In genomic region chr3:60017631-60018030, GRCh38 we compare ENCODE assay signal across 9 cellular contexts.
A peak's percentile ranks its signal among the peaks of the same experiment; 100 is the strongest.
DNase-seq lines count a peak whose midpoint lies in the region; ATAC-seq and TF ChIP-seq lines count a peak whose summit lies in the region.
"Had no signal": no experiment of that assay in that cellular context is flagged by ENCODE, and none has a peak within 500 bp of the region (broad histone marks: within the 10 kb centered on the region; RNA-seq: fewer than 3 reads in every experiment).

No MANE protein-coding gene starts in this region.

- no peak overlapping the region for H2AFZ ChIP-seq in PC-3 (ENCODE audit: low read length)
- no peak overlapping the region for H2AFZ ChIP-seq in OCI-LY7 (ENCODE audit: low read length)

- H3K27ac ChIP-seq in PC-3 (ENCODE audit: low read length) (no peak overlapping the region), OCI-LY7 (ENCODE audit: low read depth, low read length, poor library complexity, severe bottlenecking) (no peak overlapping the region)

- H3K36me3 ChIP-seq in PC-3 (ENCODE audit: low read depth, low read length) (no peaks in the 10 kb centered on the region), OCI-LY7 (ENCODE audit: insufficient read depth, low read length) (no peaks in the 10 kb centered on the region)

- CTCF ChIA-PET in PC-3 (lab: Charles Lee) (no interaction called here), OCI-LY7 (lab: Charles Lee; ENCODE audit: unreplicated experiment) (no interaction called here)
- CTCF ChIA-PET in activated naive CD4-positive, alpha-beta T cell treated with anti-CD3 and anti-CD28 coated beads, Interleukin-2, amount 10 ng/mL, durations not matched to agents 7 days and 5 days (lab: Charles Lee) = no interaction called here

- H3K27me3 ChIP-seq in PC-3 (ENCODE audit: low read length) = no peaks in the 10 kb centered on the region

- no peak overlapping the region for H3K4me2 ChIP-seq in PC-3 (ENCODE audit: low read length)
- H3K4me2 ChIP-seq in OCI-LY7 (ENCODE audit: low read length) = no peak overlapping the region

- ATAC-seq in PC-3 (no peak), HG03280 (IDR thresholded peaks at IDR 0.05; ENCODE audit: unreplicated experiment) (no peak), GM18511 (IDR thresholded peaks at IDR 0.05; ENCODE audit: unreplicated experiment) (no peak)

- H3K9ac ChIP-seq in PC-3 (ENCODE audit: low read length) = no peak overlapping the region

- DNase-seq in GM20000 (ENCODE audit: low spot score) = peak; percentile 2
- DNase-seq in PC-3 = peak; percentile 55
- DNase-seq in activated naive CD4-positive, alpha-beta T cell treated with anti-CD3 and anti-CD28 coated beads, Interleukin-2, amount 10 ng/mL, durations not matched to agents 7 days and 5 days = peak; percentile 71
- peak; percentile 40 to 62 for DNase-seq in stimulated activated CD4-positive, alpha-beta T cell treated with anti-CD3 and anti-CD28 coated beads, Interleukin-2, amount 100 ng/mL, for 24 hours
- no peak for DNase-seq in NCI-H748 treated with DMSO at 0.1 percent for 48 hours (lab: John Stamatoyannopoulos, UW)
- no peak for DNase-seq in OCI-LY7 (ENCODE audit: low spot score)
- DNase-seq: islet precursor cell had no signal

- H3K9me3 Mint-ChIP-seq in activated naive CD4-positive, alpha-beta T cell treated with anti-CD3 and anti-CD28 coated beads, Interleukin-2, amount 10 ng/mL, durations not matched to agents 7 days and 5 days = peaks cover 25% of the 10 kb centered on the region

- H3K9me2 ChIP-seq in PC-3 (replicated peaks; ENCODE audit: low read length) (no peaks in the 10 kb centered on the region; the same call in 1 of the 2 replicates), OCI-LY7 (ENCODE audit: insufficient read depth, low read length) (no peaks in the 10 kb centered on the region)

- intact Hi-C loops in PC-3 (cut with micrococcal nuclease) = no loop called here
- intact Hi-C loops in OCI-LY7 (cut with micrococcal nuclease; ENCODE audit: unreplicated experiment) = no loop called here

- H3K79me2 ChIP-seq in PC-3 (ENCODE audit: low read length) (no peaks in the 10 kb centered on the region), OCI-LY7 (ENCODE audit: insufficient read depth, low read depth, low read length) (no peaks in the 10 kb centered on the region)

- peaks cover 71% of the 10 kb centered on the region for H3K4me1 Mint-ChIP-seq in activated naive CD4-positive, alpha-beta T cell treated with anti-CD3 and anti-CD28 coated beads, Interleukin-2, amount 10 ng/mL, durations not matched to agents 7 days and 5 days

- H3K27me3 Mint-ChIP-seq in activated naive CD4-positive, alpha-beta T cell treated with anti-CD3 and anti-CD28 coated beads, Interleukin-2, amount 10 ng/mL, durations not matched to agents 7 days and 5 days = no peaks in the 10 kb centered on the region

- TF ChIP-seq CTCF in GM20000 (IDR thresholded peaks at IDR 0.05; ENCODE audit: extremely low read depth, missing control alignments) = no peak
- TF ChIP-seq CTCF in PC-3 (conservative IDR thresholded peaks at IDR 0.05; ENCODE audit: low read depth, low read length) = no peak
- TF ChIP-seq CTCF in OCI-LY7 (conservative IDR thresholded peaks at IDR 0.05; ENCODE audit: low read length) = no peak

- H3K4me3 Mint-ChIP-seq in activated naive CD4-positive, alpha-beta T cell treated with anti-CD3 and anti-CD28 coated beads, Interleukin-2, amount 10 ng/mL, durations not matched to agents 7 days and 5 days = peak overlapping the region; percentile 27

- H3K4me1 ChIP-seq in PC-3 (ENCODE audit: insufficient read depth, low read length) = no peaks in the 10 kb centered on the region
- H3K4me1 ChIP-seq in OCI-LY7 (ENCODE audit: insufficient read depth, low read length, poor library complexity, severe bottlenecking) = no peaks in the 10 kb centered on the region

- POLR2A ChIA-PET in PC-3 (lab: Charles Lee; ENCODE audit: unreplicated experiment) = no interaction called here
- POLR2A ChIA-PET in OCI-LY7 (lab: Charles Lee) = no interaction called here

- H3K36me3 Mint-ChIP-seq in activated naive CD4-positive, alpha-beta T cell treated with anti-CD3 and anti-CD28 coated beads, Interleukin-2, amount 10 ng/mL, durations not matched to agents 7 days and 5 days = peaks cover 82% of the 10 kb centered on the region

- no TSS peak for BruUV-seq in PC-3 (replicated peaks; lab: Mats Ljungman, UMichigan)
- no TSS peak for BruUV-seq in OCI-LY7 (replicated peaks; lab: Mats Ljungman, UMichigan)

- H3K9me3 ChIP-seq in PC-3 (ENCODE audit: low read length) (no peaks in the 10 kb centered on the region), OCI-LY7 (ENCODE audit: low read length) (no peaks in the 10 kb centered on the region; the same call in 1 of the 2 replicates)

- H4K20me1 ChIP-seq in PC-3 (ENCODE audit: low read length) (no peaks in the 10 kb centered on the region), OCI-LY7 (ENCODE audit: insufficient read depth, low read length) (no peaks in the 10 kb centered on the region)

- no peaks in the 10 kb centered on the region for H3F3A ChIP-seq in PC-3 (ENCODE audit: low read length, unreplicated experiment)

- H3K27ac Mint-ChIP-seq in activated naive CD4-positive, alpha-beta T cell treated with anti-CD3 and anti-CD28 coated beads, Interleukin-2, amount 10 ng/mL, durations not matched to agents 7 days and 5 days = peak overlapping the region; percentile 98

- H3K4me3 ChIP-seq in PC-3 (ENCODE audit: low read length) (no peak overlapping the region), OCI-LY7 (ENCODE audit: low read depth, low read length, poor library complexity, severe bottlenecking) (no peak overlapping the region)

Comparison
In these comparisons a context has a peak if more than half of its experiments do, and no peak if none do; other contexts are left out.
1. DNase-seq: peak in GM20000 (single experiment), PC-3 (single experiment), activated naive CD4-positive, alpha-beta T cell treated with anti-CD3 and anti-CD28 coated beads, Interleukin-2, amount 10 ng/mL, durations not matched to agents 7 days and 5 days (single experiment) and stimulated activated CD4-positive, alpha-beta T cell treated with anti-CD3 and anti-CD28 coated beads, Interleukin-2, amount 100 ng/mL, for 24 hours (2 of 2); none in NCI-H748 treated with DMSO at 0.1 percent for 48 hours (single experiment) and OCI-LY7 (single experiment).